In the genomic region with DNA sequence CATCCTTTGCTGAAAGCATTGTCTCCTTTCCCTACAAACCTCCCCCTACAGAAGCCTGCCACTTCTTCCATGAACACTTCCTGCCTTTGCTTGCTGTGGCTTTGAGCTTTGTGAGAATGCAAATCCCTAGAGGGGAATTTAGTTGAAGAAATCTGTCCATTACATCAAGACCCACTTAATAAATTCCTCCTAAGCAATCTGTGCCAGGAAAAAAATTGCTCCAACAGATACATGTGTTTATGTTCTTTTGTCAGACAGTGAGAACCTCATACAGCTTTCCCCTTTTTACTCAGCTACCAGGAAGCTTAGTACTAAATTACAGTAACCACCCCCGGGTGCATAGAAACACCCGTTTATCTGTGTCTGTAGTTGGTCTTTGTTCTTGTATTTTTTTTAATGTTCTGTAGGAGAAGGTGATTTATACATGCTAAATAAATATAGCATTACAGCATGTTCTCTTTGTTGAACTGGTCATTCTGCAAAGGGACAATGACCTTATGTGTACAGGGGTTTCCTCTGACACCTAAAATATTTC, we compare ENCODE assay signal across 14 cellular contexts. TPM values are rescaled to one million over a fixed set of nuclear protein-coding genes. Genes with fewer than 3 reads are reported as not detected.
A peak's percentile ranks its signal among the peaks of the same experiment; 100 is the strongest.
DNase-seq lines count a peak whose midpoint lies in the region; ATAC-seq and TF ChIP-seq lines count a peak whose summit lies in the region.
"Had no signal": no experiment of that assay in that cellular context is flagged by ENCODE, and none has a peak within 500 bp of the region (broad histone marks: within the 10 kb centered on the region; RNA-seq: fewer than 3 reads in every experiment).

No MANE protein-coding gene starts in this region.

- BruUV-seq in Calu3 (replicated peaks; lab: Mats Ljungman, UMichigan) = no TSS peak

- ATAC-seq in left colon = peak; percentile 52
- no peak for ATAC-seq in GM21737 (IDR thresholded peaks at IDR 0.05; ENCODE audit: unreplicated experiment)

- peaks cover 11% of the 10 kb centered on the region for H3K36me3 Mint-ChIP-seq in Calu3 (ENCODE audit: insufficient read depth, unreplicated experiment)
- peaks cover 3% of the 10 kb centered on the region for H3K36me3 Mint-ChIP-seq in activated CD4-positive, alpha-beta T cell treated with anti-CD3 and anti-CD28 coated beads, Interleukin-2, amount 10 ng/mL, durations not matched to agents 7 days and 5 days (ENCODE audit: low read depth)

- peak overlapping the region; percentile 83 for H3K27ac Mint-ChIP-seq in Calu3 (ENCODE audit: unreplicated experiment)
- H3K27ac Mint-ChIP-seq in activated CD4-positive, alpha-beta T cell treated with anti-CD3 and anti-CD28 coated beads, Interleukin-2, amount 10 ng/mL, durations not matched to agents 7 days and 5 days = no peak overlapping the region
- H3K27ac Mint-ChIP-seq: activated T-helper 2 cell treated with anti-CD3 and anti-CD28 coated beads, Interferon-gamma antibody, Interleukin-2, Interleukin-4, amounts not matched to agents 10 μg/mL and 5 μg/mL and 100 μg/mL, durations not matched to agents 14 hours and 24 hours and 36 hours had no signal

- peak; percentile 59 for DNase-seq in AG04449 (ENCODE audit: low read depth, low spot score)
- no peak for DNase-seq in Calu3
- DNase-seq in left colon = no peak
- DNase-seq in NCI-H1048 (lab: John Stamatoyannopoulos, UW) = no peak
- no peak for DNase-seq in SHP77 treated with DMSO at 0.1 percent for 48 hours (lab: John Stamatoyannopoulos, UW)
- no peak for DNase-seq in activated CD4-positive, alpha-beta T cell treated with anti-CD3 and anti-CD28 coated beads, Interleukin-2, amount 10 ng/mL, durations not matched to agents 7 days and 5 days
- DNase-seq: effector CD4-positive, alpha-beta T cell; kidney glomerular epithelial cell; SW 1271 had no signal

- CTCF ChIA-PET in AG04449 (lab: Yijun Ruan, JAX) = interaction anchor here (1.1 to 5.8 kb wide), 3 partner anchors 16 to 288 kb away, joined by 3 to 48 read pairs (median 21); no protein-coding TSS in a partner anchor
- CTCF ChIA-PET in Calu3 (lab: Charles Lee) = interaction anchor here (0.5 to 1.5 kb wide), 6 partner anchors 9 to 280 kb away, joined by 3 to 6 read pairs (median 4); no protein-coding TSS in a partner anchor
- CTCF ChIA-PET in activated CD4-positive, alpha-beta T cell treated with anti-CD3 and anti-CD28 coated beads, Interleukin-2, amount 10 ng/mL, durations not matched to agents 7 days and 5 days (lab: Charles Lee) = interaction anchor here (0.8 to 1.2 kb wide), 3 partner anchors 9 to 248 kb away, joined by 3 to 4 read pairs (median 3); no protein-coding TSS in a partner anchor

- intact Hi-C loops in Calu3 (cut with micrococcal nuclease; ENCODE audit: unreplicated experiment) = no loop called here
- intact Hi-C loops in left colon (cut with DNase I, micrococcal nuclease) = no loop called here

- no peak for TF ChIP-seq CTCF in AG04449 (IDR thresholded peaks at IDR 0.05; ENCODE audit: insufficient read depth, low read length, missing control alignments)
- no peak for TF ChIP-seq CTCF in Calu3 (IDR thresholded peaks at IDR 0.05; ENCODE audit: unreplicated experiment)
- TF ChIP-seq CTCF in VCaP (conservative IDR thresholded peaks at IDR 0.05) = no peak

- peak overlapping the region; percentile 74 for H3K27ac ChIP-seq in VCaP
- H3K27ac ChIP-seq: neutrophil had no signal

- H3K4me1 Mint-ChIP-seq in Calu3 (ENCODE audit: low read depth, unreplicated experiment) = peaks cover 41% of the 10 kb centered on the region
- peaks cover 6% of the 10 kb centered on the region for H3K4me1 Mint-ChIP-seq in activated CD4-positive, alpha-beta T cell treated with anti-CD3 and anti-CD28 coated beads, Interleukin-2, amount 10 ng/mL, durations not matched to agents 7 days and 5 days

- no peaks in the 10 kb centered on the region for H3K9me3 Mint-ChIP-seq in Calu3 (ENCODE audit: low read depth, unreplicated experiment)
- no peaks in the 10 kb centered on the region for H3K9me3 Mint-ChIP-seq in activated CD4-positive, alpha-beta T cell treated with anti-CD3 and anti-CD28 coated beads, Interleukin-2, amount 10 ng/mL, durations not matched to agents 7 days and 5 days
- H3K9me3 Mint-ChIP-seq: activated T-helper 2 cell treated with anti-CD3 and anti-CD28 coated beads, Interferon-gamma antibody, Interleukin-2, Interleukin-4, amounts not matched to agents 10 μg/mL and 5 μg/mL and 100 μg/mL, durations not matched to agents 14 hours and 24 hours and 36 hours had no signal

- H3K27me3 Mint-ChIP-seq in Calu3 (ENCODE audit: unreplicated experiment) = no peaks in the 10 kb centered on the region
- H3K27me3 Mint-ChIP-seq in activated CD4-positive, alpha-beta T cell treated with anti-CD3 and anti-CD28 coated beads, Interleukin-2, amount 10 ng/mL, durations not matched to agents 7 days and 5 days = peaks cover 17% of the 10 kb centered on the region

- no peak overlapping the region for H3K4me3 Mint-ChIP-seq in Calu3 (ENCODE audit: low read depth, unreplicated experiment)
- H3K4me3 Mint-ChIP-seq in activated CD4-positive, alpha-beta T cell treated with anti-CD3 and anti-CD28 coated beads, Interleukin-2, amount 10 ng/mL, durations not matched to agents 7 days and 5 days = no peak overlapping the region

- POLR2A ChIA-PET in AG04449 (lab: Yijun Ruan, JAX) = no interaction called here
- POLR2A ChIA-PET in activated CD4-positive, alpha-beta T cell treated with anti-CD3 and anti-CD28 coated beads, Interleukin-2, amount 10 ng/mL, durations not matched to agents 7 days and 5 days (lab: Charles Lee) = no interaction called here

- no peak overlapping the region for H3K4me3 ChIP-seq in AG04449 (ENCODE audit: low read depth, low read length)
- H3K4me3 ChIP-seq: smooth muscle cell had no signal

RNA-seq across cellular contexts. Expression of gene SH3TC2, which starts 43.9 kb away (rescaled TPM):
- 54.6 and 60.3 TPM in 2 replicates for total RNA-seq in Calu3 (2022)
- total RNA-seq in left colon = 1 to 10 TPM in 1 of 2 donors, under 1 TPM in 1; 0.47 to 2.4 TPM
- not detected for total RNA-seq in activated CD4-positive, alpha-beta T cell treated with anti-CD3 and anti-CD28 coated beads, Interleukin-2, amount 10 ng/mL, durations not matched to agents 7 days and 5 days
- total RNA-seq: activated T-helper 2 cell treated with anti-CD3 and anti-CD28 coated beads, Interferon-gamma antibody, Interleukin-2, Interleukin-4, amounts not matched to agents 10 μg/mL and 5 μg/mL and 100 μg/mL, durations not matched to agents 14 hours and 24 hours and 36 hours had no signal

Comparison
In these comparisons a context has a peak if more than half of its experiments do, and no peak if none do; other contexts are left out.
1. RNA of gene SH3TC2, which starts 43.9 kb away (total RNA-seq): 54.6 to 60.3 TPM in Calu3; 0.47 to 2.4 TPM in left colon and not detected in activated CD4-positive, alpha-beta T cell treated with anti-CD3 and anti-CD28 coated beads, Interleukin-2, amount 10 ng/mL, durations not matched to agents 7 days and 5 days; every median in the first group is over 10 times any median in the second.